In the genomic region with DNA sequence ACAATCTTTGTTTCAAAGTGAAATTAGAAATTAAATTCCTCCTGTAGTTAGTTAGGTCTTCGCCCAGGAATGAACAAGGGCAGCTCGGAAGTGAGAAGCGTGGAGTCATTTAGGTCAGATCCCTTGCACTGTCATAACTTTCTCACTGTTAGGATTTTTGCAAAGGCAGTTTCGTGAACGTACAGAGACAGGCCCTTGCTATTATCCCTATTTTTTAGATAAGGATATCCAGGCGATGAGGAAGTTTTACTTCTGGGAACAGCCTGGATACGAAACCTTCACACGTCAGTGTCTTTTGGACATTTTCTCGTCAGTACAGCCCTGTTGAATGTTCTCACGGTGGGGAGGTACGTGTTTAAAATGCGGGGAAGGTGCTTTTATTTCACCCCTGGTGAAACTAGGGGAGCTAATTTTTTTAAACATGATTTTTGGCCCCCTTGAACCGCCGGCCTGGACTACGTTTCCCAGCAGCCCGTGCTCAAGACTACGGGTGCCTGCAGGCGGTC, we compare ENCODE assay signal across 1 cellular context.
TF ChIP-seq lines count a peak whose summit lies in the region.

No MANE protein-coding gene starts in this region.

TF ChIP-seq in HepG2, 621 proteins besides CTCF, POLR2A, EP300 and RAD21 (continued from another document and continues in another):
- TF ChIP-seq ZNF607 (CRISPR knock-in tag; IDR thresholded peaks at IDR 0.05; ENCODE audit: borderline replicate concordance) (0 out of 2 replicates have a peak, but pooled peaks have one; percentile 3), CENPX (CRISPR knock-in tag; IDR thresholded peaks at IDR 0.05) (no peak), NR2F1 (CRISPR knock-in tag; IDR thresholded peaks at IDR 0.05) (no peak), NR2C2 (CRISPR knock-in tag; IDR thresholded peaks at IDR 0.05; ENCODE audit: borderline replicate concordance) (peak; percentile 83), ZNF496 (CRISPR knock-in tag; IDR thresholded peaks at IDR 0.05; ENCODE audit: insufficient replicate concordance) (no peak), ZNF644 (CRISPR knock-in tag; IDR thresholded peaks at IDR 0.05; ENCODE audit: low read depth) (no peak), PITX1 (CRISPR knock-in tag; IDR thresholded peaks at IDR 0.05) (0 out of 2 replicates have a peak, but pooled peaks have one; percentile 27), ZNF451 (CRISPR knock-in tag; IDR thresholded peaks at IDR 0.05) (no peak), HOXD1 (CRISPR knock-in tag; IDR thresholded peaks at IDR 0.05) (no peak), KMT2A (CRISPR knock-in tag; IDR thresholded peaks at IDR 0.05) (no peak), ZNF75D (CRISPR knock-in tag; IDR thresholded peaks at IDR 0.05; ENCODE audit: borderline replicate concordance) (no peak), SALL1 (CRISPR knock-in tag; IDR thresholded peaks at IDR 0.05) (no peak), POLR2G (IDR thresholded peaks at IDR 0.05; ENCODE audit: low read depth, low read length) (no peak), ZNF841 (CRISPR knock-in tag; IDR thresholded peaks at IDR 0.05; ENCODE audit: borderline replicate concordance) (no peak), IRF2 (CRISPR knock-in tag; IDR thresholded peaks at IDR 0.05) (peak; percentile 96), CREM (IDR thresholded peaks at IDR 0.05) (peak; percentile 81), CREM (CRISPR knock-in tag; IDR thresholded peaks at IDR 0.05) (no peak), HNRNPL (IDR thresholded peaks at IDR 0.05; ENCODE audit: low read depth, low read length) (no peak), YEATS2 (CRISPR knock-in tag; IDR thresholded peaks at IDR 0.05; ENCODE audit: borderline replicate concordance) (no peak; the same call in 1 of the 2 replicates), RARA (CRISPR knock-in tag; IDR thresholded peaks at IDR 0.05) (no peak), HNRNPK (IDR thresholded peaks at IDR 0.05; ENCODE audit: low read depth, low read length, poor library complexity, severe bottlenecking) (no peak), CBX2 (IDR thresholded peaks at IDR 0.05; ENCODE audit: low read depth, low read length) (no peak), CBX2 (CRISPR knock-in tag; IDR thresholded peaks at IDR 0.05; ENCODE audit: low read depth) (no peak), ZNF879 (CRISPR knock-in tag; IDR thresholded peaks at IDR 0.05) (no peak), MAFF (IDR thresholded peaks at IDR 0.05; ENCODE audit: low read depth, low read length) (no peak), ZNF878 (CRISPR knock-in tag; IDR thresholded peaks at IDR 0.05) (no peak), RBM39 (IDR thresholded peaks at IDR 0.05; ENCODE audit: low read depth, low read length, poor library complexity, severe bottlenecking) (no peak), PPARG (CRISPR knock-in tag; conservative IDR thresholded peaks at IDR 0.05) (0 out of 2 replicates have a peak, but pooled peaks have one; percentile 15), ZKSCAN1 (IDR thresholded peaks at IDR 0.05; ENCODE audit: low read length) (no peak), REL (CRISPR knock-in tag; conservative IDR thresholded peaks at IDR 0.05) (no peak), ZBTB42 (CRISPR knock-in tag; IDR thresholded peaks at IDR 0.05) (no peak), TCF7 (IDR thresholded peaks at IDR 0.05; ENCODE audit: low read depth) (peak; percentile 46; the same call in 1 of the 2 replicates), THAP11 (CRISPR knock-in tag; IDR thresholded peaks at IDR 0.05) (peak; percentile 100), ZNF550 (CRISPR knock-in tag; IDR thresholded peaks at IDR 0.05; ENCODE audit: borderline replicate concordance) (no peak), HOXA5 (CRISPR knock-in tag; IDR thresholded peaks at IDR 0.05) (no peak), ZNF335 (CRISPR knock-in tag; IDR thresholded peaks at IDR 0.05) (no peak), HNF4A (CRISPR knock-in tag; IDR thresholded peaks at IDR 0.05) (peak; percentile 9; the same call in 1 of the 2 replicates), ZNF703 (CRISPR knock-in tag; IDR thresholded peaks at IDR 0.05; ENCODE audit: borderline replicate concordance) (no peak), GTF3A (CRISPR knock-in tag; conservative IDR thresholded peaks at IDR 0.05) (no peak), CEBPB (IDR thresholded peaks at IDR 0.05; ENCODE audit: borderline replicate concordance, low read depth, low read length) (no peak), KAT7 (CRISPR knock-in tag; IDR thresholded peaks at IDR 0.05; ENCODE audit: borderline replicate concordance) (no peak), YY1 (IDR thresholded peaks at IDR 0.05; ENCODE audit: insufficient read depth, insufficient replicate concordance, low read depth, low read length) (no peak), NKX3-1 (CRISPR knock-in tag; IDR thresholded peaks at IDR 0.05) (no peak), ISX (CRISPR knock-in tag; conservative IDR thresholded peaks at IDR 0.05) (no peak), ZSCAN25 (CRISPR knock-in tag; IDR thresholded peaks at IDR 0.05) (no peak), AKAP8 (CRISPR knock-in tag; IDR thresholded peaks at IDR 0.05) (no peak; the same call in 1 of the 2 replicates), POGZ (CRISPR knock-in tag; IDR thresholded peaks at IDR 0.05) (peak; percentile 40; the same call in 1 of the 2 replicates), KLF13 (CRISPR knock-in tag; IDR thresholded peaks at IDR 0.05) (no peak)
- TF ChIP-seq, protein P1, sequence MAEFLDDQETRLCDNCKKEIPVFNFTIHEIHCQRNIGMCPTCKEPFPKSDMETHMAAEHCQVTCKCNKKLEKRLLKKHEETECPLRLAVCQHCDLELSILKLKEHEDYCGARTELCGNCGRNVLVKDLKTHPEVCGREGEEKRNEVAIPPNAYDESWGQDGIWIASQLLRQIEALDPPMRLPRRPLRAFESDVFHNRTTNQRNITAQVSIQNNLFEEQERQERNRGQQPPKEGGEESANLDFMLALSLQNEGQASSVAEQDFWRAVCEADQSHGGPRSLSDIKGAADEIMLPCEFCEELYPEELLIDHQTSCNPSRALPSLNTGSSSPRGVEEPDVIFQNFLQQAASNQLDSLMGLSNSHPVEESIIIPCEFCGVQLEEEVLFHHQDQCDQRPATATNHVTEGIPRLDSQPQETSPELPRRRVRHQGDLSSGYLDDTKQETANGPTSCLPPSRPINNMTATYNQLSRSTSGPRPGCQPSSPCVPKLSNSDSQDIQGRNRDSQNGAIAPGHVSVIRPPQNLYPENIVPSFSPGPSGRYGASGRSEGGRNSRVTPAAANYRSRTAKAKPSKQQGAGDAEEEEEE (CRISPR knock-in tag; IDR thresholded peaks at IDR 0.05; ENCODE audit: borderline replicate concordance) = no peak
- TF ChIP-seq, protein P2, sequence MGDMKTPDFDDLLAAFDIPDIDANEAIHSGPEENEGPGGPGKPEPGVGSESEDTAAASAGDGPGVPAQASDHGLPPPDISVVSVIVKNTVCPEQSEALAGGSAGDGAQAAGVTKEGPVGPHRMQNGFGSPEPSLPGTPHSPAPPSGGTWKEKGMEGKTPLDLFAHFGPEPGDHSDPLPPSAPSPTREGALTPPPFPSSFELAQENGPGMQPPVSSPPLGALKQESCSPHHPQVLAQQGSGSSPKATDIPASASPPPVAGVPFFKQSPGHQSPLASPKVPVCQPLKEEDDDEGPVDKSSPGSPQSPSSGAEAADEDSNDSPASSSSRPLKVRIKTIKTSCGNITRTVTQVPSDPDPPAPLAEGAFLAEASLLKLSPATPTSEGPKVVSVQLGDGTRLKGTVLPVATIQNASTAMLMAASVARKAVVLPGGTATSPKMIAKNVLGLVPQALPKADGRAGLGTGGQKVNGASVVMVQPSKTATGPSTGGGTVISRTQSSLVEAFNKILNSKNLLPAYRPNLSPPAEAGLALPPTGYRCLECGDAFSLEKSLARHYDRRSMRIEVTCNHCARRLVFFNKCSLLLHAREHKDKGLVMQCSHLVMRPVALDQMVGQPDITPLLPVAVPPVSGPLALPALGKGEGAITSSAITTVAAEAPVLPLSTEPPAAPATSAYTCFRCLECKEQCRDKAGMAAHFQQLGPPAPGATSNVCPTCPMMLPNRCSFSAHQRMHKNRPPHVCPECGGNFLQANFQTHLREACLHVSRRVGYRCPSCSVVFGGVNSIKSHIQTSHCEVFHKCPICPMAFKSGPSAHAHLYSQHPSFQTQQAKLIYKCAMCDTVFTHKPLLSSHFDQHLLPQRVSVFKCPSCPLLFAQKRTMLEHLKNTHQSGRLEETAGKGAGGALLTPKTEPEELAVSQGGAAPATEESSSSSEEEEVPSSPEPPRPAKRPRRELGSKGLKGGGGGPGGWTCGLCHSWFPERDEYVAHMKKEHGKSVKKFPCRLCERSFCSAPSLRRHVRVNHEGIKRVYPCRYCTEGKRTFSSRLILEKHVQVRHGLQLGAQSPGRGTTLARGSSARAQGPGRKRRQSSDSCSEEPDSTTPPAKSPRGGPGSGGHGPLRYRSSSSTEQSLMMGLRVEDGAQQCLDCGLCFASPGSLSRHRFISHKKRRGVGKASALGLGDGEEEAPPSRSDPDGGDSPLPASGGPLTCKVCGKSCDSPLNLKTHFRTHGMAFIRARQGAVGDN (CRISPR knock-in tag; IDR thresholded peaks at IDR 0.05) = no peak
- TF ChIP-seq, protein P3, sequence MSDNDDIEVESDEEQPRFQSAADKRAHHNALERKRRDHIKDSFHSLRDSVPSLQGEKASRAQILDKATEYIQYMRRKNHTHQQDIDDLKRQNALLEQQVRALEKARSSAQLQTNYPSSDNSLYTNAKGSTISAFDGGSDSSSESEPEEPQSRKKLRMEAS (IDR thresholded peaks at IDR 0.05) = no peak
- TF ChIP-seq, protein P4, sequence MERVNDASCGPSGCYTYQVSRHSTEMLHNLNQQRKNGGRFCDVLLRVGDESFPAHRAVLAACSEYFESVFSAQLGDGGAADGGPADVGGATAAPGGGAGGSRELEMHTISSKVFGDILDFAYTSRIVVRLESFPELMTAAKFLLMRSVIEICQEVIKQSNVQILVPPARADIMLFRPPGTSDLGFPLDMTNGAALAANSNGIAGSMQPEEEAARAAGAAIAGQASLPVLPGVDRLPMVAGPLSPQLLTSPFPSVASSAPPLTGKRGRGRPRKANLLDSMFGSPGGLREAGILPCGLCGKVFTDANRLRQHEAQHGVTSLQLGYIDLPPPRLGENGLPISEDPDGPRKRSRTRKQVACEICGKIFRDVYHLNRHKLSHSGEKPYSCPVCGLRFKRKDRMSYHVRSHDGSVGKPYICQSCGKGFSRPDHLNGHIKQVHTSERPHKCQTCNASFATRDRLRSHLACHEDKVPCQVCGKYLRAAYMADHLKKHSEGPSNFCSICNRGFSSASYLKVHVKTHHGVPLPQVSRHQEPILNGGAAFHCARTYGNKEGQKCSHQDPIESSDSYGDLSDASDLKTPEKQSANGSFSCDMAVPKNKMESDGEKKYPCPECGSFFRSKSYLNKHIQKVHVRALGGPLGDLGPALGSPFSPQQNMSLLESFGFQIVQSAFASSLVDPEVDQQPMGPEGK (CRISPR knock-in tag; IDR thresholded peaks at IDR 0.05) = peak; percentile 55
- TF ChIP-seq, protein P5, sequence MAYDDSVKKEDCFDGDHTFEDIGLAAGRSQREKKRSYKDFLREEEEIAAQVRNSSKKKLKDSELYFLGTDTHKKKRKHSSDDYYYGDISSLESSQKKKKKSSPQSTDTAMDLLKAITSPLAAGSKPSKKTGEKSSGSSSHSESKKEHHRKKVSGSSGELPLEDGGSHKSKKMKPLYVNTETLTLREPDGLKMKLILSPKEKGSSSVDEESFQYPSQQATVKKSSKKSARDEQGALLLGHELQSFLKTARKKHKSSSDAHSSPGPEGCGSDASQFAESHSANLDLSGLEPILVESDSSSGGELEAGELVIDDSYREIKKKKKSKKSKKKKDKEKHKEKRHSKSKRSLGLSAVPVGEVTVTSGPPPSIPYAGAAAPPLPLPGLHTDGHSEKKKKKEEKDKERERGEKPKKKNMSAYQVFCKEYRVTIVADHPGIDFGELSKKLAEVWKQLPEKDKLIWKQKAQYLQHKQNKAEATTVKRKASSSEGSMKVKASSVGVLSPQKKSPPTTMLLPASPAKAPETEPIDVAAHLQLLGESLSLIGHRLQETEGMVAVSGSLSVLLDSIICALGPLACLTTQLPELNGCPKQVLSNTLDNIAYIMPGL (CRISPR knock-in tag; IDR thresholded peaks at IDR 0.05; ENCODE audit: borderline replicate concordance in 1 of 2, low read depth in 1 of 2) = no peak
- TF ChIP-seq, protein P6, sequence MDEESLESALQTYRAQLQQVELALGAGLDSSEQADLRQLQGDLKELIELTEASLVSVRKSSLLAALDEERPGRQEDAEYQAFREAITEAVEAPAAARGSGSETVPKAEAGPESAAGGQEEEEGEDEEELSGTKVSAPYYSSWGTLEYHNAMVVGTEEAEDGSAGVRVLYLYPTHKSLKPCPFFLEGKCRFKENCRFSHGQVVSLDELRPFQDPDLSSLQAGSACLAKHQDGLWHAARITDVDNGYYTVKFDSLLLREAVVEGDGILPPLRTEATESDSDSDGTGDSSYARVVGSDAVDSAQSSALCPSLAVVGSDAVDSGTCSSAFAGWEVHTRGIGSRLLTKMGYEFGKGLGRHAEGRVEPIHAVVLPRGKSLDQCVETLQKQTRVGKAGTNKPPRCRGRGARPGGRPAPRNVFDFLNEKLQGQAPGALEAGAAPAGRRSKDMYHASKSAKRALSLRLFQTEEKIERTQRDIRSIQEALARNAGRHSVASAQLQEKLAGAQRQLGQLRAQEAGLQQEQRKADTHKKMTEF (CRISPR knock-in tag; IDR thresholded peaks at IDR 0.05) = no peak
- TF ChIP-seq, protein P7, sequence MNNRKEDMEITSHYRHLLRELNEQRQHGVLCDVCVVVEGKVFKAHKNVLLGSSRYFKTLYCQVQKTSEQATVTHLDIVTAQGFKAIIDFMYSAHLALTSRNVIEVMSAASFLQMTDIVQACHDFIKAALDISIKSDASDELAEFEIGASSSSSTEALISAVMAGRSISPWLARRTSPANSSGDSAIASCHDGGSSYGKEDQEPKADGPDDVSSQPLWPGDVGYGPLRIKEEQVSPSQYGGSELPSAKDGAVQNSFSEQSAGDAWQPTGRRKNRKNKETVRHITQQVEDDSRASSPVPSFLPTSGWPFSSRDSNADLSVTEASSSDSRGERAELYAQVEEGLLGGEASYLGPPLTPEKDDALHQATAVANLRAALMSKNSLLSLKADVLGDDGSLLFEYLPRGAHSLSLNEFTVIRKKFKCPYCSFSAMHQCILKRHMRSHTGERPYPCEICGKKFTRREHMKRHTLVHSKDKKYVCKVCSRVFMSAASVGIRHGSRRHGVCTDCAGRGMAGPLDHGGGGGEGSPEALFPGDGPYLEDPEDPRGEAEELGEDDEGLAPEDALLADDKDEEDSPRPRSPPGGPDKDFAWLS (CRISPR knock-in tag; IDR thresholded peaks at IDR 0.05; ENCODE audit: borderline replicate concordance) = no peak
- TF ChIP-seq, protein P8, sequence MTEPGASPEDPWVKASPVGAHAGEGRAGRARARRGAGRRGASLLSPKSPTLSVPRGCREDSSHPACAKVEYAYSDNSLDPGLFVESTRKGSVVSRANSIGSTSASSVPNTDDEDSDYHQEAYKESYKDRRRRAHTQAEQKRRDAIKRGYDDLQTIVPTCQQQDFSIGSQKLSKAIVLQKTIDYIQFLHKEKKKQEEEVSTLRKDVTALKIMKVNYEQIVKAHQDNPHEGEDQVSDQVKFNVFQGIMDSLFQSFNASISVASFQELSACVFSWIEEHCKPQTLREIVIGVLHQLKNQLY (CRISPR knock-in tag; IDR thresholded peaks at IDR 0.05) = peak; percentile 12; the same call in 1 of the 2 replicates
